Comparison of ENCODE assay signal across 26 cellular contexts in the genomic region with DNA sequence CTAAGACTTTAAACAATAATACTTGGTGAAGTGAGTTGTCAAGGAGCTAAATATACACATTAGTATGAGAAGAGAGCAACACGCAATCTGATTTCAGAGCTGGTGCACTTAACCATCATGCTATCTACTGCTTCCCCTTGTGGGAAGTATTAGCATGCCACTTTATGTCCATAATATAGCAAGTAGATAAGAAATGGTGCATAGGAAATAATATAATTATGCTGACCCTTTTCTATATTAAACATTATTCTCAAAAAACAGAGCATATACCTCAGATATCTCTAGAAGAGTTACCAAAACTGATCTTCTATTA.
DNase-seq lines count a peak whose midpoint lies in the region; ATAC-seq, FAIRE-seq and TF ChIP-seq lines count a peak whose summit lies in the region.
"Had no signal": no experiment of that assay in that cellular context is flagged by ENCODE, and none has a peak within 500 bp of the region (broad histone marks: within the 10 kb centered on the region; RNA-seq: fewer than 3 reads in every experiment).

No MANE protein-coding gene starts in this region.

- TF ChIP-seq POLR2A in right lobe of liver (IDR thresholded peaks at IDR 0.05) (no peak), HepG2 (IDR thresholded peaks at IDR 0.05; ENCODE audit: insufficient read depth in 1 of 2, low read depth in 2 of 2, low read length in 2 of 2) (no peak), spleen (IDR thresholded peaks at IDR 0.05) (no peak)

- DNase-seq in right lobe of liver (no peak), HepG2 (ENCODE audit: low spot score) (no peak), RKO (ENCODE audit: low spot score) (peak; percentile 8), fibroblast of the aortic adventitia (ENCODE audit: low read depth) (no peak), NCI-H69 (lab: John Stamatoyannopoulos, UW) (no peak), spleen (no peak), globus pallidus (ENCODE audit: low spot score) (no peak)
- no peak for DNase-seq in activated naive CD4-positive, alpha-beta T cell treated with anti-CD3 and anti-CD28 coated beads, Interleukin-2, amount 50 U/mL, for 16 hours
- DNase-seq: activated CD4-positive, alpha-beta T cell treated with anti-CD3 and anti-CD28 coated beads, Interleukin-2, amount 50 U/mL, for 4 hours; activated gamma-delta T cell; CD8-positive, alpha-beta memory T cell; DND-41; foreskin fibroblast; hippocampal formation; mesenchymal stem cell; naive thymus-derived CD4-positive, alpha-beta T cell; NCI-H2171; pancreas; SIG-M5; WERI-Rb-1 had no signal

- POLR2A ChIA-PET in HepG2 (lab: Yijun Ruan, JAX), result interaction anchor here (1.0 kb wide), 1 partner anchor 64 kb away, joined by 3 read pairs; a partner anchor contains a TSS

- BruUV-seq in HepG2 (replicated peaks; lab: Mats Ljungman, UMichigan), result no TSS peak

- H3K79me2 ChIP-seq in HepG2 (ENCODE audit: insufficient read depth, low read length), result peaks cover 23% of the 10 kb centered on the region

- no peaks in the 10 kb centered on the region for H4K20me1 ChIP-seq in HepG2 (ENCODE audit: insufficient read depth, low read length)

- no peak overlapping the region for H2AFZ ChIP-seq in HepG2 (ENCODE audit: low read length)

- H3K27me3 ChIP-seq in right lobe of liver, result no peaks in the 10 kb centered on the region
- no peaks in the 10 kb centered on the region for H3K27me3 ChIP-seq in HepG2 (ENCODE audit: control insufficient read depth in 1 of 2, insufficient read depth in 2 of 2, low read length in 2 of 2)
- H3K27me3 ChIP-seq in spleen (replicated peaks in 1 of 7), result no peaks in the 10 kb centered on the region
- H3K27me3 ChIP-seq: pancreas had no signal

- H3K36me3 ChIP-seq in right lobe of liver, result no peaks in the 10 kb centered on the region
- no peaks in the 10 kb centered on the region for H3K36me3 ChIP-seq in HepG2 (replicated peaks in 1 of 2; ENCODE audit: control insufficient read depth in 1 of 2, insufficient read depth in 2 of 2, low read length in 2 of 2)
- H3K36me3 ChIP-seq in spleen, result no peaks in the 10 kb centered on the region
- H3K36me3 ChIP-seq: pancreas, thoracic aorta, WERI-Rb-1 had no signal

- TF ChIP-seq RAD21 in HepG2 (CRISPR knock-in tag; IDR thresholded peaks at IDR 0.05), result no peak

- H3K9me3 ChIP-seq in right lobe of liver (no peaks in the 10 kb centered on the region), HepG2 (ENCODE audit: low read length) (no peaks in the 10 kb centered on the region), spleen (no peaks in the 10 kb centered on the region)
- H3K9me3 ChIP-seq: pancreas, thoracic aorta had no signal

- CTCF ChIA-PET in HepG2 (lab: Yijun Ruan, JAX; ENCODE audit: low intra/inter-chr PET ratio, low total read pairs), result interaction anchor here (2.6 kb wide), 1 partner anchor 313 kb away, joined by 11 read pairs; no protein-coding TSS in a partner anchor

- no peak overlapping the region for H3K4me2 ChIP-seq in HepG2 (ENCODE audit: low read depth, low read length)
- H3K4me2 ChIP-seq: KMS-11 had no signal

- H3K27ac ChIP-seq in right lobe of liver (no peak overlapping the region), HepG2 (ENCODE audit: extremely low read length, insufficient read depth, low read length) (no peak overlapping the region), spleen (no peak overlapping the region)
- H3K27ac ChIP-seq: KMS-11, pancreas, thoracic aorta, WERI-Rb-1 had no signal

- 100% methylated on average over 1 of the region's 1 CpG for WGBS in right lobe of liver (ENCODE audit: insufficient coverage, low coverage, low lambda C conversion rate, missing lambda C conversion rate)
- WGBS in HepG2 (ENCODE audit: low lambda C conversion rate), result 100% methylated on average over 1 of the region's 1 CpG
- 85 to 97% (median 89%) methylated on average over 1 of the region's 1 CpG for WGBS in spleen, 5 donors

- intact Hi-C loops in right lobe of liver (cut with DNase I), result no loop called here
- intact Hi-C loops in HepG2 (cut with micrococcal nuclease; ENCODE audit: unreplicated experiment), result loop anchor here (1.0 to 10.0 kb wide), 5 partner anchors 15 to 313 kb away; no protein-coding TSS in a partner anchor
- intact Hi-C loops in spleen (cut with DNase I; ENCODE audit: low total_unique reads), result loop anchor here (10.0 kb wide), 1 partner anchor 309 kb away; no protein-coding TSS in a partner anchor

- ATAC-seq in right lobe of liver (peak in 3 of 4 donors; percentile 10 to 27 (median 14)), HepG2 (no peak)
- ATAC-seq: naive thymus-derived CD4-positive, alpha-beta T cell; stimulated activated memory B cell treated with anti-CD40 and anti-IgM and Interleukin-4, amounts not matched to agents 10 μg/mL and 1 μg/mL and 100 μg/mL, for 72 hours had no signal

- no peak overlapping the region for H3K4me3 ChIP-seq in right lobe of liver
- H3K4me3 ChIP-seq in HepG2 (replicated peaks in 1 of 3; ENCODE audit: insufficient read depth in 1 of 3, low read depth in 2 of 3, low read length in 3 of 3), result no peak overlapping the region
- no peak overlapping the region for H3K4me3 ChIP-seq in fibroblast of the aortic adventitia (ENCODE audit: low read depth, low read length)
- H3K4me3 ChIP-seq in spleen, result no peak overlapping the region
- H3K4me3 ChIP-seq: pancreas, thoracic aorta had no signal

- in situ Hi-C loops in HepG2 (cut with HindIII; ENCODE audit: extremely low pct_ligation_motif_present, low pct_unique_long_range_greater_than_20kb), result no loop called here

- H3K4me1 ChIP-seq in right lobe of liver, result peaks cover 0 to 13% (median 0%) of the 10 kb centered on the region in 4 donors
- H3K4me1 ChIP-seq in HepG2 (ENCODE audit: insufficient read depth, low read length), result peaks cover 33% of the 10 kb centered on the region
- H3K4me1 ChIP-seq in spleen, result no peaks in the 10 kb centered on the region

- no peak for TF ChIP-seq EP300 in HepG2 (IDR thresholded peaks at IDR 0.05; ENCODE audit: low read depth in 2 of 2, low read length in 2 of 2)
- no peak for TF ChIP-seq EP300 in HepG2 (CRISPR knock-in tag; IDR thresholded peaks at IDR 0.05; ENCODE audit: borderline replicate concordance)

- FAIRE-seq in HepG2 (lab: Jason Lieb, UNC), result no peak
- FAIRE-seq: bronchial epithelial cell, H54, keratinocyte, pancreas had no signal

- no peak overlapping the region for H3K9ac ChIP-seq in HepG2 (ENCODE audit: insufficient read depth, low read depth, low read length)
- H3K9ac ChIP-seq: KMS-11 had no signal

- TF ChIP-seq CTCF in right lobe of liver (IDR thresholded peaks at IDR 0.05) (no peak), HepG2 (CRISPR knock-in tag; IDR thresholded peaks at IDR 0.05) (no peak), fibroblast of the aortic adventitia (IDR thresholded peaks at IDR 0.05; ENCODE audit: insufficient read depth, low read length) (peak; percentile 39), spleen (IDR thresholded peaks at IDR 0.05 in 8 of 11, conservative IDR thresholded peaks at IDR 0.05 in 3 of 11) (no peak)

TF ChIP-seq in HepG2, 621 proteins besides CTCF, POLR2A, EP300 and RAD21:
- TF ChIP-seq TEAD3 (CRISPR knock-in tag; optimal IDR thresholded peaks at IDR 0.05; ENCODE audit: borderline replicate concordance) (no peak), ATRX (CRISPR knock-in tag; IDR thresholded peaks at IDR 0.05; ENCODE audit: borderline replicate concordance) (no peak), RARA (CRISPR knock-in tag; IDR thresholded peaks at IDR 0.05) (no peak), RFXAP (CRISPR knock-in tag; IDR thresholded peaks at IDR 0.05; ENCODE audit: borderline replicate concordance) (no peak), ZSCAN20 (CRISPR knock-in tag; IDR thresholded peaks at IDR 0.05; ENCODE audit: borderline replicate concordance) (no peak)
- TF ChIP-seq, protein P1, sequence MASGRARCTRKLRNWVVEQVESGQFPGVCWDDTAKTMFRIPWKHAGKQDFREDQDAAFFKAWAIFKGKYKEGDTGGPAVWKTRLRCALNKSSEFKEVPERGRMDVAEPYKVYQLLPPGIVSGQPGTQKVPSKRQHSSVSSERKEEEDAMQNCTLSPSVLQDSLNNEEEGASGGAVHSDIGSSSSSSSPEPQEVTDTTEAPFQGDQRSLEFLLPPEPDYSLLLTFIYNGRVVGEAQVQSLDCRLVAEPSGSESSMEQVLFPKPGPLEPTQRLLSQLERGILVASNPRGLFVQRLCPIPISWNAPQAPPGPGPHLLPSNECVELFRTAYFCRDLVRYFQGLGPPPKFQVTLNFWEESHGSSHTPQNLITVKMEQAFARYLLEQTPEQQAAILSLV (CRISPR knock-in tag; IDR thresholded peaks at IDR 0.05; ENCODE audit: borderline replicate concordance), result no peak

Comparison
In these comparisons a context has a peak if more than half of its experiments do, and no peak if none do; other contexts are left out.
1. intact Hi-C loops: an anchor here in HepG2 (1.0 to 10.0 kb wide) and spleen (10.0 kb wide); none called in right lobe of liver.